13 cellular contexts compared by ENCODE assay signal in genomic region chr1:26254404-26254803, GRCh38.
"Had no signal": no experiment of that assay in that cellular context is flagged by ENCODE, and none has a peak within 500 bp of the region (broad histone marks: within the 10 kb centered on the region; RNA-seq: fewer than 3 reads in every experiment).

No MANE protein-coding gene starts in this region.

- H3K4me1 ChIP-seq: tibial nerve had no signal

- H3K9me3 ChIP-seq: tibial nerve had no signal

- DNase-seq: activated CD4-positive, alpha-beta T cell treated with anti-CD3 and anti-CD28 coated beads, Interleukin-2, amount 50 U/mL, for 4 hours; activated naive CD4-positive, alpha-beta T cell treated with anti-CD3 and anti-CD28 coated beads for 36 hours; activated T-cell treated with anti-CD3 and anti-CD28 coated beads for 4 hours; hippocampal formation; kidney; stimulated activated CD4-positive, alpha-beta T cell treated with anti-CD3 and anti-CD28 coated beads, Interleukin-15, amount 100 ng/mL, for 24 hours; stimulated activated CD4-positive, alpha-beta T cell treated with anti-CD3 and anti-CD28 coated beads, Interleukin-4, amount 100 ng/mL, for 1 hour; stimulated activated naive CD4-positive, alpha-beta T cell; SW 1271; T1000 had no signal

- ATAC-seq: activated CD4-positive, CD25-positive, alpha-beta regulatory T cell treated with anti-CD3 and anti-CD28 coated beads, Interleukin-2, amount 50 U/mL, for 24 hours; esophagus mucosa had no signal

- H3K4me3 ChIP-seq: tibial nerve had no signal

- H3K27me3 ChIP-seq: tibial nerve had no signal

- H3K27ac ChIP-seq: tibial nerve had no signal
